Comparison of ENCODE assay signal across 10 cellular contexts in the genomic region with DNA sequence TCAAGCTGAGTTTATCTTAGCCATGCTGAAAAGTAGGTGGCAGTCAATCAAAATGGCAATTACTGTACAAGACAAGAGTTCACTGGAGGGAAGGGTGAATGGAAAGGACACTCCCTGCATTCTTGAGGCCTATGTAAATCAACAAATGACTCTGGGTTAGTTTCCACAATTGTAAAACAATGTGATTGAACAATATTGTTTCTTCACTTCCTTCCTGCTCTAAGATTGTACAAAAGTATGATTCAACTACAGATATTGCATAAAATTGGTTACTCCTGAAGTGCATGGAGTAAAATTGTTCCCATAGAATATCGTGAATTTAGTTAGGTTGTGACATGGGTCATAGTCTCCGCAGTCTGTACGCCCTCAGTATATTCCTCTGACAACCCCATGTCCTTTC.
DNase-seq lines count a peak whose midpoint lies in the region; FAIRE-seq and TF ChIP-seq lines count a peak whose summit lies in the region.
"Had no signal": no experiment of that assay in that cellular context is flagged by ENCODE, and none has a peak within 500 bp of the region (broad histone marks: within the 10 kb centered on the region; RNA-seq: fewer than 3 reads in every experiment).

No MANE protein-coding gene starts in this region.

- H3K9me3 ChIP-seq in small intestine (ENCODE audit: control insufficient read depth, low read depth): no peaks in the 10 kb centered on the region

- intact Hi-C loops in dorsolateral prefrontal cortex (cut with DNase I): no loop called here
- intact Hi-C loops in lower leg skin (cut with DNase I; ENCODE audit: low total_unique reads): no loop called here

- peak; percentile 67 for DNase-seq in GM04503 (ENCODE audit: low read depth)
- DNase-seq in RWPE1 (ENCODE audit: low spot score): peak; percentile 48
- peak; percentile 71 for DNase-seq in fibroblast of the aortic adventitia (ENCODE audit: low read depth)
- DNase-seq in small intestine: peak; percentile 74
- no peak for DNase-seq in OCI-M2 (lab: John Stamatoyannopoulos, UW; ENCODE audit: unreplicated experiment)
- no peak for DNase-seq in activated T-cell treated with anti-CD3 and anti-CD28 coated beads, Interleukin-2, amount 50 U/mL, for 24 hours
- no peak for DNase-seq in dorsolateral prefrontal cortex
- no peak for DNase-seq in lower leg skin (ENCODE audit: low spot score in 2 of 2)
- DNase-seq: activated T-cell treated with anti-CD3 and anti-CD28 coated beads for 4 hours; stimulated activated CD4-positive, alpha-beta T cell treated with anti-CD3 and anti-CD28 coated beads, Interleukin-4, amount 100 ng/mL, for 24 hours had no signal

- CTCF ChIA-PET in RWPE1 (lab: Yijun Ruan, JAX): interaction anchor here (0.6 to 0.7 kb wide), 2 partner anchors 74 to 284 kb away, joined by 3 to 4 read pairs; no protein-coding TSS in a partner anchor

- H3K27ac Mint-ChIP-seq in activated T-cell treated with anti-CD3 and anti-CD28 coated beads, Interleukin-2, amount 50 U/mL, for 24 hours: no peak overlapping the region

- peaks cover 3% of the 10 kb centered on the region in 2 donors for H3K4me1 ChIP-seq in small intestine (ENCODE audit: control insufficient read depth in 2 of 2, insufficient read depth in 1 of 2, low read depth in 1 of 2, low read length in 1 of 2)

- peaks cover 42% of the 10 kb centered on the region for H3K4me1 Mint-ChIP-seq in activated T-cell treated with anti-CD3 and anti-CD28 coated beads, Interleukin-2, amount 50 U/mL, for 24 hours (ENCODE audit: low read depth)

- H3K9me3 Mint-ChIP-seq in activated T-cell treated with anti-CD3 and anti-CD28 coated beads, Interleukin-2, amount 50 U/mL, for 24 hours: no peaks in the 10 kb centered on the region

- TF ChIP-seq POLR2A in lower leg skin (IDR thresholded peaks at IDR 0.05): no peak

- POLR2A ChIA-PET in RWPE1 (lab: Yijun Ruan, JAX; ENCODE audit: low non-redundant PET): no interaction called here

- TF ChIP-seq CTCF in RWPE1 (conservative IDR thresholded peaks at IDR 0.05; ENCODE audit: low read depth) (no peak), fibroblast of the aortic adventitia (IDR thresholded peaks at IDR 0.05; ENCODE audit: insufficient read depth, low read length) (no peak), dorsolateral prefrontal cortex (IDR thresholded peaks at IDR 0.05 in 54 of 56, conservative IDR thresholded peaks at IDR 0.05 in 2 of 56; ENCODE audit: low read depth in 1 of 56, partially characterized antibody in 56 of 56) (no peak), lower leg skin (IDR thresholded peaks at IDR 0.05) (no peak)

- no peak overlapping the region for H3K27ac ChIP-seq in RWPE1
- H3K27ac ChIP-seq in small intestine (ENCODE audit: low read depth in 1 of 2, low read length in 1 of 2): peak overlapping the region in 1 of 2 donors; percentile 65
- peak overlapping the region in 1 of 59 donors; percentile 12 for H3K27ac ChIP-seq in dorsolateral prefrontal cortex

- H3K4me3 Mint-ChIP-seq in activated T-cell treated with anti-CD3 and anti-CD28 coated beads, Interleukin-2, amount 50 U/mL, for 24 hours: no peak overlapping the region

- H3K4me3 ChIP-seq in fibroblast of the aortic adventitia (ENCODE audit: low read depth, low read length) (no peak overlapping the region), small intestine (ENCODE audit: low read depth in 1 of 2, low read length in 2 of 2) (no peak overlapping the region), dorsolateral prefrontal cortex (no peak overlapping the region), lower leg skin (ENCODE audit: low read depth, poor library complexity, severe bottlenecking) (no peak overlapping the region)

- no peaks in the 10 kb centered on the region for H3K36me3 ChIP-seq in small intestine (ENCODE audit: control insufficient read depth in 2 of 2, insufficient read depth in 2 of 2, low read length in 2 of 2)

- H3K27me3 ChIP-seq in small intestine (ENCODE audit: control insufficient read depth in 2 of 2, insufficient read depth in 2 of 2, low read length in 2 of 2) (no peaks in the 10 kb centered on the region), dorsolateral prefrontal cortex (no peaks in the 10 kb centered on the region)

- H3K36me3 Mint-ChIP-seq in activated T-cell treated with anti-CD3 and anti-CD28 coated beads, Interleukin-2, amount 50 U/mL, for 24 hours (ENCODE audit: low read depth): peaks cover 6% of the 10 kb centered on the region

- no peaks in the 10 kb centered on the region for H3K27me3 Mint-ChIP-seq in activated T-cell treated with anti-CD3 and anti-CD28 coated beads, Interleukin-2, amount 50 U/mL, for 24 hours

- WGBS in small intestine, 3 donors: 86 to 95% (median 94%) methylated on average over 3 of the region's 3 CpGs
- WGBS in lower leg skin, 2 donors: 87 to 90% methylated on average over 3 of the region's 3 CpGs

- no peak for FAIRE-seq in small intestine (lab: Jason Lieb, UNC)

Comparison
In these comparisons a context has a peak if more than half of its experiments do, and no peak if none do; other contexts are left out.
1. DNase-seq: peak in GM04503 (single experiment), RWPE1 (single experiment), fibroblast of the aortic adventitia (single experiment) and small intestine (single experiment); none in OCI-M2 (single experiment), activated T-cell treated with anti-CD3 and anti-CD28 coated beads, Interleukin-2, amount 50 U/mL, for 24 hours (single experiment), dorsolateral prefrontal cortex (0 of 10) and lower leg skin (0 of 2).